22 cellular contexts compared by ENCODE assay signal in genomic region chr5:130278136-130278535, GRCh38.
A peak's percentile ranks its signal among the peaks of the same experiment; 100 is the strongest.
DNase-seq lines count a peak whose midpoint lies in the region; ATAC-seq, FAIRE-seq and TF ChIP-seq lines count a peak whose summit lies in the region.
"Had no signal": no experiment of that assay in that cellular context is flagged by ENCODE, and none has a peak within 500 bp of the region (broad histone marks: within the 10 kb centered on the region; RNA-seq: fewer than 3 reads in every experiment).

No MANE protein-coding gene starts in this region.

- no peaks in the 10 kb centered on the region for H3K9me3 ChIP-seq in T-helper 17 cell (ENCODE audit: control insufficient read depth, low read length, poor library complexity, severe bottlenecking)
- no peaks in the 10 kb centered on the region for H3K9me3 ChIP-seq in spleen
- H3K9me3 ChIP-seq: SJCRH30 had no signal

- TF ChIP-seq POLR2A in spleen (IDR thresholded peaks at IDR 0.05) (no peak), H54 (IDR thresholded peaks at IDR 0.05; ENCODE audit: low read depth, low read length) (no peak)

- FAIRE-seq in H54 (lab: Jason Lieb, UNC): no peak
- FAIRE-seq: RCC 7860 had no signal

- no peaks in the 10 kb centered on the region for H3K36me3 ChIP-seq in spleen
- H3K36me3 ChIP-seq: SJCRH30 had no signal

- H3K4me1 Mint-ChIP-seq in T-helper 17 cell: no peaks in the 10 kb centered on the region

- peak; percentile 8 for DNase-seq in ELF-1 (ENCODE audit: low read depth, low spot score)
- DNase-seq in T-helper 17 cell: no peak
- peak; percentile 52 for DNase-seq in islet precursor cell
- peak; percentile 47 for DNase-seq in spleen
- no peak for DNase-seq in H54 (ENCODE audit: insufficient read length, low spot score)
- DNase-seq in NAMALWA (ENCODE audit: low spot score): no peak
- DNase-seq: 8988T, ACHN, DMS153, DND-41, GOT3, Kasumi-1, NCI-H1105, NCI-H1436 treated with DMSO at 0.1 percent for 48 hours, NCI-H187 treated with DMSO at 0.1 percent for 48 hours, NCI-H524, NCI-H748 treated with DMSO at 0.1 percent for 48 hours, SJCRH30 had no signal

- WGBS in spleen, 5 donors: 85 to 94% (median 89%) methylated on average over 5 to 8 of the region's 8 CpGs

- no peaks in the 10 kb centered on the region for H3K27me3 ChIP-seq in spleen (replicated peaks in 1 of 7)
- H3K27me3 ChIP-seq: SJCRH30 had no signal

- H3K27me3 Mint-ChIP-seq in T-helper 17 cell: peaks cover 5% of the 10 kb centered on the region

- H3K4me3 Mint-ChIP-seq in T-helper 17 cell: no peak overlapping the region

- peaks cover 2% of the 10 kb centered on the region for H3K36me3 Mint-ChIP-seq in T-helper 17 cell (ENCODE audit: low read depth)

- peak overlapping the region; percentile 10 for H3K27ac Mint-ChIP-seq in T-helper 17 cell

- ATAC-seq in T-helper 17 cell (no peak), GM19452 (IDR thresholded peaks at IDR 0.05; ENCODE audit: unreplicated experiment) (no peak), GM19455 (IDR thresholded peaks at IDR 0.05; ENCODE audit: unreplicated experiment) (no peak)
- ATAC-seq: SK-N-SH treated with all-trans-retinoic acid at 6 μM for 48 hours had no signal

- intact Hi-C loops in spleen (cut with DNase I; ENCODE audit: low total_unique reads): no loop called here

- TF ChIP-seq CTCF in spleen (IDR thresholded peaks at IDR 0.05 in 8 of 11, conservative IDR thresholded peaks at IDR 0.05 in 3 of 11): no peak

- H3K27ac ChIP-seq in spleen: no peak overlapping the region
- H3K27ac ChIP-seq: SJCRH30 had no signal

- no peak overlapping the region for H3K4me3 ChIP-seq in spleen
- H3K4me3 ChIP-seq: SJCRH30 had no signal

- no peaks in the 10 kb centered on the region for H3K4me1 ChIP-seq in spleen
- H3K4me1 ChIP-seq: SJCRH30 had no signal

Comparison
In these comparisons a context has a peak if more than half of its experiments do, and no peak if none do; other contexts are left out.
1. DNase-seq: peak in ELF-1 (single experiment), islet precursor cell (single experiment) and spleen (single experiment); none in T-helper 17 cell (0 of 3), H54 (single experiment) and NAMALWA (single experiment).